Comparison of ENCODE assay signal across 1 cellular context in the genomic region with DNA sequence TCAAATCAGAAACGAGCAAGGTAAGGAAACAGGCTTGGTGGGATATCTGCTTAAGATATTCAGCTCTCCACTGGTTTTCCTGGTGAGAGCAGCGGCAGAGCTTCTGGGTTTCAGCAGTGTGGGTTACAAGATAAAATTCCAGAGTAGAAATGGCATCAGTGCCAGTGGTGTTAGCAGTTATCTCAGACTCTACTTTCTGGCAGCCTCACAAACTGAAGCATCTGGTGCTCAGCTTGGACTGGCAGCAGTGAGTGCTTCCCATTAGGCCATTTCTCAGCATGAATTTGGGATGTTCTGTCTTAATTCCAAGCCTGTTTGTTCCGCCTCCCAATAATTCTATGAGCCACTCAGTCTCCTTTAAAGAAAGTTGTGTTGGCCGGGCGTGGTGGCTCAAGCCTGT.
TF ChIP-seq lines count a peak whose summit lies in the region.

No MANE protein-coding gene starts in this region.

TF ChIP-seq in endothelial cell of umbilical vein, 7 proteins besides CTCF, POLR2A, EP300 and RAD21:
- TF ChIP-seq POLR2AphosphoS5 (IDR thresholded peaks at IDR 0.05; ENCODE audit: insufficient read depth, low read depth, low read length) (no peak), MYC (IDR thresholded peaks at IDR 0.05; ENCODE audit: low read depth, low read length) (no peak), FOS (IDR thresholded peaks at IDR 0.05; ENCODE audit: borderline replicate concordance, insufficient read depth, low read length) (no peak), GATA2 (IDR thresholded peaks at IDR 0.05; ENCODE audit: insufficient read depth, insufficient read length, low read depth, low read length) (no peak), EZH2 (IDR thresholded peaks at IDR 0.05; ENCODE audit: borderline replicate concordance, low read depth, low read length, severe bottlenecking) (no peak), JUN (IDR thresholded peaks at IDR 0.05; ENCODE audit: borderline replicate concordance, insufficient read depth, insufficient read length, low read depth) (no peak)
- TF ChIP-seq, protein P1, sequence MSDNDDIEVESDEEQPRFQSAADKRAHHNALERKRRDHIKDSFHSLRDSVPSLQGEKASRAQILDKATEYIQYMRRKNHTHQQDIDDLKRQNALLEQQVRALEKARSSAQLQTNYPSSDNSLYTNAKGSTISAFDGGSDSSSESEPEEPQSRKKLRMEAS (IDR thresholded peaks at IDR 0.05; ENCODE audit: insufficient read depth, insufficient read length) = no peak
